Comparison of ENCODE assay signal across 8 cellular contexts in the genomic region with DNA sequence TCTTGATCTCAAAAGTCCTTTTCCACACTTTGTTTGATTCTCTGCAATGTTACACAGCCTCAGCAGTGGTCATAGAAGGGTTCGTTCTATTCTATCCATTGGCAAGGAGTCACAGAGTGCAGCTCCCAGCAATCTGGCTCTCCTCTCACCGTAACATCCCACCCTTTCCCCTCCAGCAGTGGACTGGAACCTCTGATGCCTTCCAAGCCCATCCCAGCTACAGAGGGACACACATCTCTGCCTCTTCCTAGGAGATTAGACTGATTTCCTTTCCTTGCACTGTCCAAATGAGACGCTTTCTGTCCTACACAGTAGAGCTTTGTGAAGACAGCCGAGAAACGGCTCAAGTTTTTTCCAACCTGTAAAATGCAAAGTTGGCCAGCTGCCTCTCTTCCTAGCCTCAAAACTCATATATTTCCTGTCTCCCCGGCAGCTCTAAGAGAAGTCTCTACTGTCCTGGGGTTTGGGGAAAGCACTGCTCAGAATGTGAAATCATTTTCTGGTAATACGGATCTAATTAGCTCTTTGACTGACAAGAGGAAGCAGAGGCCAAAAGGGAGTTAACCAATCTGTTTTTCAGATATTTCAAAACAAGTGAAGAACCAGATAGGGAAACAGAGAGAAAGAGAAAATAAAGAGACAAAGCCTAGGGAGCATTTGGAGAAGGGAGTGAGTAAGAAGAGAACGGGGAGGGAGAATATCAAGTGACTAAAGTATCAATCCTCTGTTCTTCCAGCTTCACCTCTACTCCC. TPM values are rescaled to one million over a fixed set of nuclear protein-coding genes. Genes with fewer than 3 reads are reported as not detected.
DNase-seq lines count a peak whose midpoint lies in the region; ATAC-seq and TF ChIP-seq lines count a peak whose summit lies in the region.

No MANE protein-coding gene starts in this region.

- intact Hi-C loops in Right ventricle myocardium inferior (cut with DNase I) (loop anchor here (5.0 kb wide), 1 partner anchor 55 kb away; no protein-coding TSS in a partner anchor), cardiac septum (cut with DNase I) (no loop called here), aorta (cut with DNase I) (loop anchor here in 1 of 2 donors (10.0 kb wide), 1 partner anchor 82 kb away; no protein-coding TSS in a partner anchor)

- ATAC-seq in Right ventricle myocardium inferior: peak; percentile 69
- no peak for ATAC-seq in memory B cell (ENCODE audit: low read depth)
- peak; percentile 43 for ATAC-seq in aorta (ENCODE audit: low FRiP score)
- no peak for ATAC-seq in GM18867 (IDR thresholded peaks at IDR 0.05; ENCODE audit: unreplicated experiment)

- no peaks in the 10 kb centered on the region for H3K36me3 Mint-ChIP-seq in memory B cell

- H3K27ac ChIP-seq in aorta (ENCODE audit: low read depth in 1 of 2, low read length in 2 of 2): no peak overlapping the region

- H3K27me3 ChIP-seq in aorta (ENCODE audit: control insufficient read depth in 1 of 2, insufficient read depth in 2 of 2, low read length in 1 of 2): no peaks in the 10 kb centered on the region

- WGBS in aorta, 2 donors: 6 to 9% methylated on average over 8 of the region's 8 CpGs

- H3K9me3 ChIP-seq in aorta (ENCODE audit: control insufficient read depth, low read length): no peaks in the 10 kb centered on the region

- H3K4me1 Mint-ChIP-seq in memory B cell: peaks cover 38% of the 10 kb centered on the region

- H3K27ac Mint-ChIP-seq in memory B cell: no peak overlapping the region

- H3K4me1 ChIP-seq in aorta (ENCODE audit: control insufficient read depth in 1 of 2, insufficient read depth in 2 of 2, low read length in 2 of 2): peaks cover 0 to 2% of the 10 kb centered on the region in 2 donors

- H3K4me3 ChIP-seq in astrocyte of the spinal cord (ENCODE audit: low read depth, low read length): peak overlapping the region; percentile 15
- peak overlapping the region in 1 of 2 donors; percentile 9 for H3K4me3 ChIP-seq in aorta (ENCODE audit: low read length in 2 of 2)

- H3K27me3 Mint-ChIP-seq in memory B cell: no peaks in the 10 kb centered on the region

- no peaks in the 10 kb centered on the region for H3K9me3 Mint-ChIP-seq in memory B cell

- TF ChIP-seq CTCF in astrocyte of the spinal cord (IDR thresholded peaks at IDR 0.05; ENCODE audit: low read depth, low read length): no peak

- DNase-seq in Right ventricle myocardium inferior (ENCODE audit: missing footprints): no peak
- no peak for DNase-seq in cardiac septum (ENCODE audit: low spot score)
- DNase-seq in astrocyte of the spinal cord (ENCODE audit: low read depth, low spot score): peak; percentile 23
- DNase-seq in memory B cell (ENCODE audit: low spot score in 2 of 2): no peak
- no peak for DNase-seq in aorta
- DNase-seq in NCI-H187 treated with DMSO at 0.1 percent for 48 hours (lab: John Stamatoyannopoulos, UW): no peak
- no peak for DNase-seq in cerebellum (ENCODE audit: low spot score)

- peak overlapping the region; percentile 11 for H3K4me3 Mint-ChIP-seq in memory B cell

- in situ Hi-C loops in astrocyte of the spinal cord (cut with HindIII; ENCODE audit: low sequenced_read_pairs): no loop called here

- no peaks in the 10 kb centered on the region for H3K36me3 ChIP-seq in aorta (ENCODE audit: control insufficient read depth in 1 of 2, insufficient read depth in 2 of 2, low read length in 1 of 2)

RNA-seq across cellular contexts. Expression of a gene that starts 0.5 kb away (rescaled TPM):
- total RNA-seq in Right ventricle myocardium inferior (8.6 TPM), cardiac septum (3.9 TPM), aorta (10 to 100 TPM in 1 of 2 donors, 1 to 10 TPM in 1; 3.8 to 11.2 TPM), cerebellum (0.82 TPM)
- polyA plus RNA-seq in aorta: 1 to 10 TPM in 1 of 2 donors, under 1 TPM in 1; 0.95 to 6.1 TPM

Comparison
In these comparisons a context has a peak if more than half of its experiments do, and no peak if none do; other contexts are left out.
1. ATAC-seq: peak in Right ventricle myocardium inferior (single experiment) and aorta (single experiment); none in memory B cell (single experiment) and GM18867 (single experiment).